In the genomic region with DNA sequence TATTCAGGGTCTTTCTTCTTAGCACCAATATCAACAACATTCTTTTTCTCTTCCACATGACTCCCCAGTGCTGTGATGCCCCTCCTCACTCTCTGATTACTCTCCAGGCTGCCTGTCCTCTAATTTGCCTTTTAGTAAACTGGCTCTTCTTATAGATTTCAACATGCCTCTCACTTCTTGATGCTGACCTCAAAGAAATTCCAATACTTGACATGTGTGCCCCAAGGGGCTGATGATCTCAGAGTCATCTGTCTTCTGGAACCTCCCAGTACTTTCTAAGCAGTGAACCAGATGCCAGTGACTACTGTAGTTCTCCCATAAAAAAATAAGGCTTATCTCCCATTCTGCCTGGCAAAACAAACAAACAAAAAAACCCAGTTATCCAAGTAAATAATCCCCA, we compare ENCODE assay signal across 1 cellular context.
TF ChIP-seq lines count a peak whose summit lies in the region.

No MANE protein-coding gene starts in this region.

TF ChIP-seq in GM23338, 12 proteins besides CTCF, POLR2A, EP300 and RAD21:
- TF ChIP-seq ZNF462 (CRISPR knock-in tag; IDR thresholded peaks at IDR 0.05) (no peak), EZH2 (IDR thresholded peaks at IDR 0.05; ENCODE audit: low read depth, unreplicated experiment) (no peak), ETS1 (IDR thresholded peaks at IDR 0.05) (no peak), EZH2phosphoT487 (IDR thresholded peaks at IDR 0.05; ENCODE audit: unreplicated experiment) (no peak)
